22 cellular contexts compared by ENCODE assay signal in the genomic region with DNA sequence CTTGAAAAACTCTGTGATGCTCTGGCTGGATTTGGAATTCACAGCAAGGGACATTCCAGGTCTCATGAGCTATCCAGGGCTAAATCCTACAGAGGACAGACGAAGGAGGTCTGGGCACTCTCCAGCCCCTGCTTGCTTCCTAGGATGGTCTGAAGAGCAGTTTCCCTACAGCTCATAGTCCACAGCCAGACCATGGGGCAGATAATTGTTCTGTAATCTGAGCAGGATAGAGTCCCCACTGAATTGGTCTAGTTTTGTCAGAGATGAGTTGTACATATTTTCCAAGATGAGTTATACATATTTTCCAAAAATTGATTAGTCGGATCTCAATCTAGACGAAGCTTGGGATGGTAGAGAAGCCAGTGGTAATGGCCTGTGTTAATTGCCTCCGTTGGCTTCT.
DNase-seq lines count a peak whose midpoint lies in the region; ATAC-seq, FAIRE-seq and TF ChIP-seq lines count a peak whose summit lies in the region.
"Had no signal": no experiment of that assay in that cellular context is flagged by ENCODE, and none has a peak within 500 bp of the region (broad histone marks: within the 10 kb centered on the region; RNA-seq: fewer than 3 reads in every experiment).

No MANE protein-coding gene starts in this region.

- TF ChIP-seq EP300 in HepG2 (IDR thresholded peaks at IDR 0.05; ENCODE audit: low read depth in 2 of 2, low read length in 2 of 2) (no peak), HepG2 (CRISPR knock-in tag; IDR thresholded peaks at IDR 0.05; ENCODE audit: borderline replicate concordance) (no peak), sigmoid colon (IDR thresholded peaks at IDR 0.05) (no peak)

- no peaks in the 10 kb centered on the region for H3K27me3 ChIP-seq in HepG2 (ENCODE audit: control insufficient read depth in 1 of 2, insufficient read depth in 2 of 2, low read length in 2 of 2)
- no peaks in the 10 kb centered on the region for H3K27me3 ChIP-seq in right lobe of liver
- peaks cover 0 to 5% of the 10 kb centered on the region in 2 experiments for H3K27me3 ChIP-seq in mesenchymal stem cell (ENCODE audit: control insufficient read depth in 1 of 2, insufficient read depth in 1 of 2, low read length in 2 of 2)
- no peaks in the 10 kb centered on the region for H3K27me3 ChIP-seq in sigmoid colon
- H3K27me3 ChIP-seq: BLaER1 treated with 17β-estradiol and CSF1 and Interleukin-3, amounts not matched to agents 10 nM and 100 nM had no signal

- TF ChIP-seq RAD21 in HepG2 (CRISPR knock-in tag; IDR thresholded peaks at IDR 0.05), result no peak

- H4K8ac ChIP-seq in mesenchymal stem cell (ENCODE audit: low read length), result no peak overlapping the region

- H3K23ac ChIP-seq in mesenchymal stem cell (ENCODE audit: low read length in 2 of 2), result no peak overlapping the region

- WGBS in HepG2 (ENCODE audit: low lambda C conversion rate), result 51% methylated on average over 4 of the region's 4 CpGs
- WGBS in right lobe of liver (ENCODE audit: insufficient coverage, low coverage, low lambda C conversion rate, missing lambda C conversion rate), result 84% methylated on average over 3 of the region's 4 CpGs
- 91% methylated on average over 4 of the region's 4 CpGs for WGBS in mesenchymal stem cell
- WGBS in sigmoid colon, 2 donors, result 86 to 90% methylated on average over 4 of the region's 4 CpGs

- CTCF ChIA-PET in HepG2 (lab: Yijun Ruan, JAX; ENCODE audit: low intra/inter-chr PET ratio, low total read pairs), result no interaction called here

- intact Hi-C loops in HepG2 (cut with micrococcal nuclease; ENCODE audit: unreplicated experiment) (no loop called here), right lobe of liver (cut with DNase I) (no loop called here), sigmoid colon (cut with DNase I) (no loop called here)

- H3K18ac ChIP-seq in mesenchymal stem cell (ENCODE audit: low read depth in 1 of 2, low read length in 2 of 2), result no peak overlapping the region

- in situ Hi-C loops in HepG2 (cut with HindIII; ENCODE audit: extremely low pct_ligation_motif_present, low pct_unique_long_range_greater_than_20kb), result no loop called here

- no TSS peak for BruUV-seq in HepG2 (replicated peaks; lab: Mats Ljungman, UMichigan)

- H2BK12ac ChIP-seq in mesenchymal stem cell (ENCODE audit: low read length in 2 of 2), result no peak overlapping the region

- no peak for FAIRE-seq in HepG2 (lab: Jason Lieb, UNC)
- FAIRE-seq: A549, GM12891 had no signal

- H4K91ac ChIP-seq in mesenchymal stem cell (ENCODE audit: low read length), result no peak overlapping the region

- no peaks in the 10 kb centered on the region for H4K20me1 ChIP-seq in HepG2 (ENCODE audit: insufficient read depth, low read length)
- H4K20me1 ChIP-seq: BLaER1 treated with 17β-estradiol and CSF1 and Interleukin-3, amounts not matched to agents 10 nM and 100 nM had no signal

- no peak overlapping the region for H3K4ac ChIP-seq in mesenchymal stem cell (ENCODE audit: low read depth in 1 of 2, low read length in 2 of 2)

- H3K79me2 ChIP-seq in HepG2 (ENCODE audit: insufficient read depth, low read length), result no peaks in the 10 kb centered on the region

- DNase-seq in HepG2 (ENCODE audit: low spot score), result no peak
- no peak for DNase-seq in right lobe of liver
- peak; percentile 73 for DNase-seq in SHP77 treated with DMSO at 0.1 percent for 48 hours (lab: John Stamatoyannopoulos, UW)
- no peak for DNase-seq in mesenchymal stem cell
- DNase-seq in kidney tubule cell (ENCODE audit: low spot score), result no peak
- no peak for DNase-seq in sigmoid colon
- DNase-seq: AML-193; CD4-positive, alpha-beta memory T cell; DMS79; GF-D8; NCI-H1048; NCI-H187; NCI-H226; NCI-H510A; SIG-M5 had no signal

- H3K36me3 ChIP-seq in HepG2 (replicated peaks in 1 of 2; ENCODE audit: control insufficient read depth in 1 of 2, insufficient read depth in 2 of 2, low read length in 2 of 2) (no peaks in the 10 kb centered on the region), right lobe of liver (no peaks in the 10 kb centered on the region), mesenchymal stem cell (ENCODE audit: control insufficient read depth in 1 of 2, insufficient read depth in 2 of 2, low read depth in 1 of 2, low read length in 2 of 2) (no peaks in the 10 kb centered on the region), sigmoid colon (no peaks in the 10 kb centered on the region)
- H3K36me3 ChIP-seq: BLaER1 treated with 17β-estradiol and CSF1 and Interleukin-3, amounts not matched to agents 10 nM and 100 nM had no signal

- TF ChIP-seq CTCF in HepG2 (CRISPR knock-in tag; IDR thresholded peaks at IDR 0.05) (no peak), right lobe of liver (IDR thresholded peaks at IDR 0.05) (no peak), sigmoid colon (IDR thresholded peaks at IDR 0.05) (no peak)

- no peak for TF ChIP-seq POLR2A in HepG2 (IDR thresholded peaks at IDR 0.05; ENCODE audit: insufficient read depth in 1 of 2, low read depth in 2 of 2, low read length in 2 of 2)
- TF ChIP-seq POLR2A in right lobe of liver (IDR thresholded peaks at IDR 0.05), result no peak
- TF ChIP-seq POLR2A in sigmoid colon (IDR thresholded peaks at IDR 0.05), result no peak

- H3K79me1 ChIP-seq in mesenchymal stem cell (replicated peaks; ENCODE audit: low read length, poor library complexity, severe bottlenecking), result no peaks in the 10 kb centered on the region

- no peak overlapping the region for H2BK15ac ChIP-seq in mesenchymal stem cell (ENCODE audit: low read depth, poor library complexity, severe bottlenecking)

- H2BK120ac ChIP-seq in mesenchymal stem cell (ENCODE audit: low read depth, low read length), result no peak overlapping the region

- H3K9me3 ChIP-seq in HepG2 (ENCODE audit: low read length) (no peaks in the 10 kb centered on the region), right lobe of liver (no peaks in the 10 kb centered on the region), mesenchymal stem cell (ENCODE audit: control insufficient read depth, low read length) (no peaks in the 10 kb centered on the region), sigmoid colon (no peaks in the 10 kb centered on the region)
- H3K9me3 ChIP-seq: A549; BLaER1 treated with 17β-estradiol and CSF1 and Interleukin-3, amounts not matched to agents 10 nM and 100 nM had no signal

- H3K9ac ChIP-seq in HepG2 (ENCODE audit: insufficient read depth, low read depth, low read length), result no peak overlapping the region
- H3K9ac ChIP-seq in mesenchymal stem cell (ENCODE audit: low read length), result peak overlapping the region; percentile 17
- H3K9ac ChIP-seq: BLaER1 treated with 17β-estradiol and CSF1 and Interleukin-3, amounts not matched to agents 10 nM and 100 nM had no signal

- H2BK5ac ChIP-seq in mesenchymal stem cell (ENCODE audit: low read depth, low read length, poor library complexity, severe bottlenecking), result no peak overlapping the region

- no peak overlapping the region for H3K4me3 ChIP-seq in HepG2 (replicated peaks in 1 of 3; ENCODE audit: insufficient read depth in 1 of 3, low read depth in 2 of 3, low read length in 3 of 3)
- H3K4me3 ChIP-seq in right lobe of liver, result no peak overlapping the region
- H3K4me3 ChIP-seq in mesenchymal stem cell (ENCODE audit: insufficient read depth in 1 of 2, low read depth in 1 of 2, low read length in 2 of 2), result peak overlapping the region in 1 of 2 experiments; percentile 28
- H3K4me3 ChIP-seq in sigmoid colon, result no peak overlapping the region
- H3K4me3 ChIP-seq: A549; BLaER1 treated with 17β-estradiol and CSF1 and Interleukin-3, amounts not matched to agents 10 nM and 100 nM; SK-N-MC had no signal

- H3K14ac ChIP-seq in mesenchymal stem cell (ENCODE audit: low read length in 2 of 2), result no peak overlapping the region

- ATAC-seq in HepG2 (peak; percentile 58), right lobe of liver (no peak), GM21526 (IDR thresholded peaks at IDR 0.05; ENCODE audit: low FRiP score, unreplicated experiment) (no peak)
- ATAC-seq: A549, HCT116, Panc1 had no signal

- POLR2A ChIA-PET in HepG2 (lab: Yijun Ruan, JAX), result no interaction called here

- peaks cover 22% of the 10 kb centered on the region for H3K4me1 ChIP-seq in HepG2 (ENCODE audit: insufficient read depth, low read length)
- H3K4me1 ChIP-seq in right lobe of liver, result no peaks in the 10 kb centered on the region
- H3K4me1 ChIP-seq in mesenchymal stem cell (ENCODE audit: control insufficient read depth, insufficient read depth, low read depth, low read length), result no peaks in the 10 kb centered on the region
- H3K4me1 ChIP-seq in sigmoid colon, result no peaks in the 10 kb centered on the region
- H3K4me1 ChIP-seq: A549 had no signal

- H2AFZ ChIP-seq in HepG2 (ENCODE audit: low read length) (no peak overlapping the region), mesenchymal stem cell (ENCODE audit: low read depth, low read length) (no peak overlapping the region)

- H3K4me2 ChIP-seq in HepG2 (ENCODE audit: low read depth, low read length) (no peak overlapping the region), mesenchymal stem cell (ENCODE audit: low read length, poor library complexity, severe bottlenecking) (no peak overlapping the region)
- H3K4me2 ChIP-seq: A549 had no signal

- H2AK5ac ChIP-seq in mesenchymal stem cell (ENCODE audit: low read length, severe bottlenecking), result no peak overlapping the region

- no peak overlapping the region for H3K27ac ChIP-seq in HepG2 (ENCODE audit: extremely low read length, insufficient read depth, low read length)
- H3K27ac ChIP-seq in right lobe of liver, result no peak overlapping the region
- no peak overlapping the region for H3K27ac ChIP-seq in mesenchymal stem cell (ENCODE audit: low read length, poor library complexity, severe bottlenecking)
- no peak overlapping the region for H3K27ac ChIP-seq in sigmoid colon
- H3K27ac ChIP-seq: A549; BLaER1 treated with 17β-estradiol and CSF1 and Interleukin-3, amounts not matched to agents 10 nM and 100 nM; SK-N-MC had no signal

TF ChIP-seq in HepG2, 621 proteins besides CTCF, POLR2A, EP300 and RAD21 (continues in another document):
- TF ChIP-seq, protein P1, sequence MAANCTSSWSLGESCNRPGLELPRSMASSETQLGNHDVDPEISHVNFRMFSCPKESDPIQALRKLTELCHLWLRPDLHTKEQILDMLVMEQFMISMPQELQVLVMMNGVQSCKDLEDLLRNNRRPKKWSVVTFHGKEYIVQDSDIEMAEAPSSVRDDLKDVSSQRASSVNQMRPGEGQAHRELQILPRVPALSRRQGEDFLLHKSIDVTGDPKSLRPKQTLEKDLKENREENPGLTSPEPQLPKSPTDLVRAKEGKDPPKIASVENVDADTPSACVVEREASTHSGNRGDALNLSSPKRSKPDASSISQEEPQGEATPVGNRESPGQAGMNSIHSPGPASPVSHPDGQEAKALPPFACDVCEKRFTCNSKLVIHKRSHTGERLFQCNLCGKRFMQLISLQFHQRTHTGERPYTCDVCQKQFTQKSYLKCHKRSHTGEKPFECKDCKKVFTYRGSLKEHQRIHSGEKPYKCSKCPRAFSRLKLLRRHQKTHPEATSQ (CRISPR knock-in tag; IDR thresholded peaks at IDR 0.05; ENCODE audit: borderline replicate concordance), result no peak
